ENCODE assay signal across 12 cellular contexts in genomic region chr6:16374796-16375195, GRCh38.
DNase-seq lines count a peak whose midpoint lies in the region; ATAC-seq, FAIRE-seq and TF ChIP-seq lines count a peak whose summit lies in the region.
"Had no signal": no experiment of that assay in that cellular context is flagged by ENCODE, and none has a peak within 500 bp of the region (broad histone marks: within the 10 kb centered on the region; RNA-seq: fewer than 3 reads in every experiment).

No MANE protein-coding gene starts in this region.

- FAIRE-seq in GM12891 (lab: Jason Lieb, UNC) = peak; percentile 56

- TF ChIP-seq POLR2A in GM12891 (IDR thresholded peaks at IDR 0.05; ENCODE audit: low read depth, low read length) (no peak), thyroid gland (IDR thresholded peaks at IDR 0.05) (no peak)

- H3K27ac ChIP-seq in smooth muscle cell (ENCODE audit: low read depth) (no peak overlapping the region), thyroid gland (no peak overlapping the region)
- H3K27ac ChIP-seq: coronary artery had no signal

- H3K27me3 ChIP-seq in smooth muscle cell (ENCODE audit: low read depth) = no peaks in the 10 kb centered on the region
- no peaks in the 10 kb centered on the region for H3K27me3 ChIP-seq in thyroid gland

- H4K20me1 ChIP-seq in smooth muscle cell (ENCODE audit: low read depth) = peaks cover 79% of the 10 kb centered on the region

- H3K4me1 ChIP-seq in smooth muscle cell (ENCODE audit: low read depth) = peaks cover 7% of the 10 kb centered on the region
- H3K4me1 ChIP-seq in thyroid gland = no peaks in the 10 kb centered on the region
- H3K4me1 ChIP-seq: HAP-1 had no signal

- no peak overlapping the region for H3K9ac ChIP-seq in smooth muscle cell (ENCODE audit: low read depth)

- H3K9me3 ChIP-seq in smooth muscle cell (replicated peaks; ENCODE audit: low read depth) = no peaks in the 10 kb centered on the region
- no peaks in the 10 kb centered on the region for H3K9me3 ChIP-seq in thyroid gland
- H3K9me3 ChIP-seq: HAP-1 had no signal

- WGBS in smooth muscle cell (ENCODE audit: low lambda C conversion rate) = 89% methylated on average over 8 of the region's 8 CpGs
- 85 to 88% methylated on average over 8 of the region's 8 CpGs for WGBS in thyroid gland, 2 donors

- H3F3A ChIP-seq in smooth muscle cell (ENCODE audit: low read depth) = no peaks in the 10 kb centered on the region

- DNase-seq in GM12891 (ENCODE audit: insufficient read length, low spot score) = no peak
- peak; percentile 25 for DNase-seq in iPS-NIHi11 (ENCODE audit: low spot score)
- DNase-seq in smooth muscle cell (lab: John Stamatoyannopoulos, UW; ENCODE audit: unreplicated experiment) = no peak
- DNase-seq in inferior parietal cortex (ENCODE audit: extremely low spot score) = no peak
- no peak for DNase-seq in thyroid gland
- no peak for DNase-seq in DMS53 (lab: John Stamatoyannopoulos, UW)
- DNase-seq: NCI-H2107, right cardiac atrium had no signal

- peaks cover 21% of the 10 kb centered on the region for H3K79me2 ChIP-seq in smooth muscle cell (ENCODE audit: low read depth)

- no peak overlapping the region for H3K4me2 ChIP-seq in smooth muscle cell

- ATAC-seq in GM21381 (IDR thresholded peaks at IDR 0.05; ENCODE audit: unreplicated experiment) (peak; percentile 45), HG03159 (IDR thresholded peaks at IDR 0.05; ENCODE audit: unreplicated experiment) (peak; percentile 64)
- ATAC-seq: right cardiac atrium had no signal

- no peaks in the 10 kb centered on the region for H3K36me3 ChIP-seq in smooth muscle cell (ENCODE audit: low read depth)
- no peaks in the 10 kb centered on the region for H3K36me3 ChIP-seq in thyroid gland
- H3K36me3 ChIP-seq: HAP-1 had no signal

- intact Hi-C loops in thyroid gland (cut with DNase I) = no loop called here

- TF ChIP-seq CTCF in smooth muscle cell (IDR thresholded peaks at IDR 0.05; ENCODE audit: borderline replicate concordance, insufficient read depth, poor library complexity, severe bottlenecking) = no peak
- TF ChIP-seq CTCF in thyroid gland (IDR thresholded peaks at IDR 0.05) = no peak

- H3K4me3 ChIP-seq in smooth muscle cell (no peak overlapping the region), thyroid gland (replicated peaks in 1 of 3) (no peak overlapping the region)
- H3K4me3 ChIP-seq: coronary artery, HAP-1 had no signal

- no peak overlapping the region for H2AFZ ChIP-seq in smooth muscle cell (ENCODE audit: low read depth)

TF ChIP-seq in GM12891, 5 proteins besides CTCF, POLR2A, EP300 and RAD21:
- peak; percentile 71 for TF ChIP-seq SPI1 (IDR thresholded peaks at IDR 0.05; ENCODE audit: low read depth, low read length)
- TF ChIP-seq POU2F2 (IDR thresholded peaks at IDR 0.05; ENCODE audit: low read depth, low read length) = peak; percentile 82; the same call in 1 of the 2 replicates
- TF ChIP-seq PAX5 (IDR thresholded peaks at IDR 0.05; ENCODE audit: insufficient read depth, low read length, severe bottlenecking) = no peak
